ENCODE assay signal across 1 cellular context in the genomic region with DNA sequence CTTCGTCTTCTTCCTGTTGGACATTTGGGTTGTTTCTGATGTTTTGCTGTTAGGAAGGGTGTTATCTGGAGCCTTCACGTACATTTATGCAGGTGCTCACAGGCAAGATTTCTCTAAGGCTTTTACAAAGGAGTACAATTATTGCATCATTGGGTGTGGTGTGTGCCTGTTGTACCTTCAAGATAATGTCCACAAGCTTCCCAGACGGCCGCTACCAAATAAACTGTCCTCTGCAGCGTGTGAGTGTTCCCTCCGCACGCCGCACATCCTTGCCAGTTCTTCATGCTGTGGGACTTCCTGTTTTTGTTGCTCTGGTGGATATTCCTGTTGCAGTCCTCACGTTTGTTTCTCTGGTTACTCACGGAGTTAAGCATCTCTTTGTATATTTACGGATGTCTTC.
TF ChIP-seq lines count a peak whose summit lies in the region.

No MANE protein-coding gene starts in this region.

TF ChIP-seq in K562, 482 proteins besides CTCF, POLR2A, EP300 and RAD21 (continued from another document and continues in another):
- TF ChIP-seq, protein P1, sequence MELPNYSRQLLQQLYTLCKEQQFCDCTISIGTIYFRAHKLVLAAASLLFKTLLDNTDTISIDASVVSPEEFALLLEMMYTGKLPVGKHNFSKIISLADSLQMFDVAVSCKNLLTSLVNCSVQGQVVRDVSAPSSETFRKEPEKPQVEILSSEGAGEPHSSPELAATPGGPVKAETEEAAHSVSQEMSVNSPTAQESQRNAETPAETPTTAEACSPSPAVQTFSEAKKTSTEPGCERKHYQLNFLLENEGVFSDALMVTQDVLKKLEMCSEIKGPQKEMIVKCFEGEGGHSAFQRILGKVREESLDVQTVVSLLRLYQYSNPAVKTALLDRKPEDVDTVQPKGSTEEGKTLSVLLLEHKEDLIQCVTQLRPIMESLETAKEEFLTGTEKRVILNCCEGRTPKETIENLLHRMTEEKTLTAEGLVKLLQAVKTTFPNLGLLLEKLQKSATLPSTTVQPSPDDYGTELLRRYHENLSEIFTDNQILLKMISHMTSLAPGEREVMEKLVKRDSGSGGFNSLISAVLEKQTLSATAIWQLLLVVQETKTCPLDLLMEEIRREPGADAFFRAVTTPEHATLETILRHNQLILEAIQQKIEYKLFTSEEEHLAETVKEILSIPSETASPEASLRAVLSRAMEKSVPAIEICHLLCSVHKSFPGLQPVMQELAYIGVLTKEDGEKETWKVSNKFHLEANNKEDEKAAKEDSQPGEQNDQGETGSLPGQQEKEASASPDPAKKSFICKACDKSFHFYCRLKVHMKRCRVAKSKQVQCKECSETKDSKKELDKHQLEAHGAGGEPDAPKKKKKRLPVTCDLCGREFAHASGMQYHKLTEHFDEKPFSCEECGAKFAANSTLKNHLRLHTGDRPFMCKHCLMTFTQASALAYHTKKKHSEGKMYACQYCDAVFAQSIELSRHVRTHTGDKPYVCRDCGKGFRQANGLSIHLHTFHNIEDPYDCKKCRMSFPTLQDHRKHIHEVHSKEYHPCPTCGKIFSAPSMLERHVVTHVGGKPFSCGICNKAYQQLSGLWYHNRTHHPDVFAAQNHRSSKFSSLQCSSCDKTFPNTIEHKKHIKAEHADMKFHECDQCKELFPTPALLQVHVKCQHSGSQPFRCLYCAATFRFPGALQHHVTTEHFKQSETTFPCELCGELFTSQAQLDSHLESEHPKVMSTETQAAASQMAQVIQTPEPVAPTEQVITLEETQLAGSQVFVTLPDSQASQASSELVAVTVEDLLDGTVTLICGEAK (IDR thresholded peaks at IDR 0.05), result 0 out of 2 replicates have a peak, but pooled peaks have one; percentile 31
- TF ChIP-seq, protein P1 (CRISPR knock-in tag; IDR thresholded peaks at IDR 0.05), result no peak
- TF ChIP-seq, protein P2, sequence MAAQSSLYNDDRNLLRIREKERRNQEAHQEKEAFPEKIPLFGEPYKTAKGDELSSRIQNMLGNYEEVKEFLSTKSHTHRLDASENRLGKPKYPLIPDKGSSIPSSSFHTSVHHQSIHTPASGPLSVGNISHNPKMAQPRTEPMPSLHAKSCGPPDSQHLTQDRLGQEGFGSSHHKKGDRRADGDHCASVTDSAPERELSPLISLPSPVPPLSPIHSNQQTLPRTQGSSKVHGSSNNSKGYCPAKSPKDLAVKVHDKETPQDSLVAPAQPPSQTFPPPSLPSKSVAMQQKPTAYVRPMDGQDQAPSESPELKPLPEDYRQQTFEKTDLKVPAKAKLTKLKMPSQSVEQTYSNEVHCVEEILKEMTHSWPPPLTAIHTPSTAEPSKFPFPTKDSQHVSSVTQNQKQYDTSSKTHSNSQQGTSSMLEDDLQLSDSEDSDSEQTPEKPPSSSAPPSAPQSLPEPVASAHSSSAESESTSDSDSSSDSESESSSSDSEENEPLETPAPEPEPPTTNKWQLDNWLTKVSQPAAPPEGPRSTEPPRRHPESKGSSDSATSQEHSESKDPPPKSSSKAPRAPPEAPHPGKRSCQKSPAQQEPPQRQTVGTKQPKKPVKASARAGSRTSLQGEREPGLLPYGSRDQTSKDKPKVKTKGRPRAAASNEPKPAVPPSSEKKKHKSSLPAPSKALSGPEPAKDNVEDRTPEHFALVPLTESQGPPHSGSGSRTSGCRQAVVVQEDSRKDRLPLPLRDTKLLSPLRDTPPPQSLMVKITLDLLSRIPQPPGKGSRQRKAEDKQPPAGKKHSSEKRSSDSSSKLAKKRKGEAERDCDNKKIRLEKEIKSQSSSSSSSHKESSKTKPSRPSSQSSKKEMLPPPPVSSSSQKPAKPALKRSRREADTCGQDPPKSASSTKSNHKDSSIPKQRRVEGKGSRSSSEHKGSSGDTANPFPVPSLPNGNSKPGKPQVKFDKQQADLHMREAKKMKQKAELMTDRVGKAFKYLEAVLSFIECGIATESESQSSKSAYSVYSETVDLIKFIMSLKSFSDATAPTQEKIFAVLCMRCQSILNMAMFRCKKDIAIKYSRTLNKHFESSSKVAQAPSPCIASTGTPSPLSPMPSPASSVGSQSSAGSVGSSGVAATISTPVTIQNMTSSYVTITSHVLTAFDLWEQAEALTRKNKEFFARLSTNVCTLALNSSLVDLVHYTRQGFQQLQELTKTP (IDR thresholded peaks at IDR 0.05; ENCODE audit: low read depth in 1 of 2, partially characterized antibody in 2 of 2), result peak in 1 of 2 experiments; percentile 69
- TF ChIP-seq DNMT1 (IDR thresholded peaks at IDR 0.05) (no peak), HDAC2 (IDR thresholded peaks at IDR 0.05) (peak; percentile 54; the same call in 1 of the 2 replicates), ZNF311 (CRISPR knock-in tag; IDR thresholded peaks at IDR 0.05) (no peak), NFRKB (IDR thresholded peaks at IDR 0.05; ENCODE audit: low read depth) (no peak), CBX2 (IDR thresholded peaks at IDR 0.05; ENCODE audit: insufficient read depth, low read length, poor library complexity, severe bottlenecking) (no peak), STAT5A (IDR thresholded peaks at IDR 0.05; ENCODE audit: borderline replicate concordance, low read length) (peak; percentile 27; the same call in 1 of the 2 replicates), ATF1 (CRISPR knock-in tag; IDR thresholded peaks at IDR 0.05) (no peak), ATF1 (tag; IDR thresholded peaks at IDR 0.05) (0 out of 2 replicates have a peak, but pooled peaks have one; percentile 33), CEBPB (tag; IDR thresholded peaks at IDR 0.05) (peak; percentile 97), KAT7 (CRISPR knock-in tag; IDR thresholded peaks at IDR 0.05; ENCODE audit: borderline replicate concordance) (no peak), MXI1 (IDR thresholded peaks at IDR 0.05; ENCODE audit: low read depth, low read length) (no peak), MTA3 (IDR thresholded peaks at IDR 0.05; ENCODE audit: borderline replicate concordance) (no peak; the same call in 1 of the 2 replicates), ILF3 (IDR thresholded peaks at IDR 0.05; ENCODE audit: borderline replicate concordance) (no peak), ATF7 (IDR thresholded peaks at IDR 0.05) (peak; percentile 91), ZNF354B (CRISPR knock-in tag; IDR thresholded peaks at IDR 0.05) (no peak), ZSCAN29 (IDR thresholded peaks at IDR 0.05) (no peak), BCOR (IDR thresholded peaks at IDR 0.05) (peak; percentile 11; the same call in 1 of the 2 replicates), TSC22D4 (tag; IDR thresholded peaks at IDR 0.05) (no peak), SMAD4 (CRISPR knock-in tag; conservative IDR thresholded peaks at IDR 0.05) (peak; percentile 80), ZNF79 (CRISPR knock-in tag; IDR thresholded peaks at IDR 0.05; ENCODE audit: low read depth) (no peak), MAZ (CRISPR knock-in tag; conservative IDR thresholded peaks at IDR 0.05 in 1 of 2, IDR thresholded peaks at IDR 0.05 in 1 of 2) (0 out of 4 replicates have a peak, but pooled peaks of 1 of the 2 experiments have one; percentile 10), TCF3 (CRISPR knock-in tag; IDR thresholded peaks at IDR 0.05) (peak; percentile 86), RCOR1 (IDR thresholded peaks at IDR 0.05; ENCODE audit: borderline replicate concordance in 1 of 2, low read depth in 2 of 2, low read length in 2 of 2) (peak in 1 of 2 experiments; percentile 71; a peak in 1 of 4 replicates), SREBF2 (CRISPR knock-in tag; IDR thresholded peaks at IDR 0.05) (no peak), ELF4 (CRISPR knock-in tag; IDR thresholded peaks at IDR 0.05) (peak; percentile 9; the same call in 1 of the 2 replicates), LARP7 (IDR thresholded peaks at IDR 0.05) (no peak), ZNF77 (CRISPR knock-in tag; IDR thresholded peaks at IDR 0.05) (no peak), BACH1 (tag; IDR thresholded peaks at IDR 0.05) (no peak), BRF1 (IDR thresholded peaks at IDR 0.05; ENCODE audit: borderline replicate concordance, extremely low read depth, insufficient read length) (no peak), SRSF1 (IDR thresholded peaks at IDR 0.05; ENCODE audit: low read depth, low read length) (no peak), MEF2D (tag; conservative IDR thresholded peaks at IDR 0.05; ENCODE audit: low read depth) (no peak), NONO (IDR thresholded peaks at IDR 0.05; ENCODE audit: low read depth in 2 of 2, low read length in 1 of 2) (no peak), ARID1B (IDR thresholded peaks at IDR 0.05) (peak; percentile 86), JUND (IDR thresholded peaks at IDR 0.05; ENCODE audit: borderline replicate concordance, low read depth, low read length) (peak; percentile 78), JUND (tag; IDR thresholded peaks at IDR 0.05; ENCODE audit: borderline replicate concordance, low read depth, low read length) (peak; percentile 55; the same call in 1 of the 3 replicates)
- TF ChIP-seq, protein P3, sequence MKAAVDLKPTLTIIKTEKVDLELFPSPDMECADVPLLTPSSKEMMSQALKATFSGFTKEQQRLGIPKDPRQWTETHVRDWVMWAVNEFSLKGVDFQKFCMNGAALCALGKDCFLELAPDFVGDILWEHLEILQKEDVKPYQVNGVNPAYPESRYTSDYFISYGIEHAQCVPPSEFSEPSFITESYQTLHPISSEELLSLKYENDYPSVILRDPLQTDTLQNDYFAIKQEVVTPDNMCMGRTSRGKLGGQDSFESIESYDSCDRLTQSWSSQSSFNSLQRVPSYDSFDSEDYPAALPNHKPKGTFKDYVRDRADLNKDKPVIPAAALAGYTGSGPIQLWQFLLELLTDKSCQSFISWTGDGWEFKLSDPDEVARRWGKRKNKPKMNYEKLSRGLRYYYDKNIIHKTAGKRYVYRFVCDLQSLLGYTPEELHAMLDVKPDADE (conservative IDR thresholded peaks at IDR 0.05; ENCODE audit: control insufficient read depth, low read depth, low read length), result 0 out of 2 replicates have a peak, but pooled peaks have one; percentile 23
- TF ChIP-seq, protein P4, sequence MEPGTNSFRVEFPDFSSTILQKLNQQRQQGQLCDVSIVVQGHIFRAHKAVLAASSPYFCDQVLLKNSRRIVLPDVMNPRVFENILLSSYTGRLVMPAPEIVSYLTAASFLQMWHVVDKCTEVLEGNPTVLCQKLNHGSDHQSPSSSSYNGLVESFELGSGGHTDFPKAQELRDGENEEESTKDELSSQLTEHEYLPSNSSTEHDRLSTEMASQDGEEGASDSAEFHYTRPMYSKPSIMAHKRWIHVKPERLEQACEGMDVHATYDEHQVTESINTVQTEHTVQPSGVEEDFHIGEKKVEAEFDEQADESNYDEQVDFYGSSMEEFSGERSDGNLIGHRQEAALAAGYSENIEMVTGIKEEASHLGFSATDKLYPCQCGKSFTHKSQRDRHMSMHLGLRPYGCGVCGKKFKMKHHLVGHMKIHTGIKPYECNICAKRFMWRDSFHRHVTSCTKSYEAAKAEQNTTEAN (CRISPR knock-in tag; IDR thresholded peaks at IDR 0.05), result no peak
- TF ChIP-seq, protein P5, sequence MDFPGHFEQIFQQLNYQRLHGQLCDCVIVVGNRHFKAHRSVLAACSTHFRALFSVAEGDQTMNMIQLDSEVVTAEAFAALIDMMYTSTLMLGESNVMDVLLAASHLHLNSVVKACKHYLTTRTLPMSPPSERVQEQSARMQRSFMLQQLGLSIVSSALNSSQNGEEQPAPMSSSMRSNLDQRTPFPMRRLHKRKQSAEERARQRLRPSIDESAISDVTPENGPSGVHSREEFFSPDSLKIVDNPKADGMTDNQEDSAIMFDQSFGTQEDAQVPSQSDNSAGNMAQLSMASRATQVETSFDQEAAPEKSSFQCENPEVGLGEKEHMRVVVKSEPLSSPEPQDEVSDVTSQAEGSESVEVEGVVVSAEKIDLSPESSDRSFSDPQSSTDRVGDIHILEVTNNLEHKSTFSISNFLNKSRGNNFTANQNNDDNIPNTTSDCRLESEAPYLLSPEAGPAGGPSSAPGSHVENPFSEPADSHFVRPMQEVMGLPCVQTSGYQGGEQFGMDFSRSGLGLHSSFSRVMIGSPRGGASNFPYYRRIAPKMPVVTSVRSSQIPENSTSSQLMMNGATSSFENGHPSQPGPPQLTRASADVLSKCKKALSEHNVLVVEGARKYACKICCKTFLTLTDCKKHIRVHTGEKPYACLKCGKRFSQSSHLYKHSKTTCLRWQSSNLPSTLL (IDR thresholded peaks at IDR 0.05), result no peak
- TF ChIP-seq, protein P6, sequence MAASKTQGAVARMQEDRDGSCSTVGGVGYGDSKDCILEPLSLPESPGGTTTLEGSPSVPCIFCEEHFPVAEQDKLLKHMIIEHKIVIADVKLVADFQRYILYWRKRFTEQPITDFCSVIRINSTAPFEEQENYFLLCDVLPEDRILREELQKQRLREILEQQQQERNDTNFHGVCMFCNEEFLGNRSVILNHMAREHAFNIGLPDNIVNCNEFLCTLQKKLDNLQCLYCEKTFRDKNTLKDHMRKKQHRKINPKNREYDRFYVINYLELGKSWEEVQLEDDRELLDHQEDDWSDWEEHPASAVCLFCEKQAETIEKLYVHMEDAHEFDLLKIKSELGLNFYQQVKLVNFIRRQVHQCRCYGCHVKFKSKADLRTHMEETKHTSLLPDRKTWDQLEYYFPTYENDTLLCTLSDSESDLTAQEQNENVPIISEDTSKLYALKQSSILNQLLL (CRISPR knock-in tag; IDR thresholded peaks at IDR 0.05; ENCODE audit: borderline replicate concordance), result no peak
